In the genomic region with DNA sequence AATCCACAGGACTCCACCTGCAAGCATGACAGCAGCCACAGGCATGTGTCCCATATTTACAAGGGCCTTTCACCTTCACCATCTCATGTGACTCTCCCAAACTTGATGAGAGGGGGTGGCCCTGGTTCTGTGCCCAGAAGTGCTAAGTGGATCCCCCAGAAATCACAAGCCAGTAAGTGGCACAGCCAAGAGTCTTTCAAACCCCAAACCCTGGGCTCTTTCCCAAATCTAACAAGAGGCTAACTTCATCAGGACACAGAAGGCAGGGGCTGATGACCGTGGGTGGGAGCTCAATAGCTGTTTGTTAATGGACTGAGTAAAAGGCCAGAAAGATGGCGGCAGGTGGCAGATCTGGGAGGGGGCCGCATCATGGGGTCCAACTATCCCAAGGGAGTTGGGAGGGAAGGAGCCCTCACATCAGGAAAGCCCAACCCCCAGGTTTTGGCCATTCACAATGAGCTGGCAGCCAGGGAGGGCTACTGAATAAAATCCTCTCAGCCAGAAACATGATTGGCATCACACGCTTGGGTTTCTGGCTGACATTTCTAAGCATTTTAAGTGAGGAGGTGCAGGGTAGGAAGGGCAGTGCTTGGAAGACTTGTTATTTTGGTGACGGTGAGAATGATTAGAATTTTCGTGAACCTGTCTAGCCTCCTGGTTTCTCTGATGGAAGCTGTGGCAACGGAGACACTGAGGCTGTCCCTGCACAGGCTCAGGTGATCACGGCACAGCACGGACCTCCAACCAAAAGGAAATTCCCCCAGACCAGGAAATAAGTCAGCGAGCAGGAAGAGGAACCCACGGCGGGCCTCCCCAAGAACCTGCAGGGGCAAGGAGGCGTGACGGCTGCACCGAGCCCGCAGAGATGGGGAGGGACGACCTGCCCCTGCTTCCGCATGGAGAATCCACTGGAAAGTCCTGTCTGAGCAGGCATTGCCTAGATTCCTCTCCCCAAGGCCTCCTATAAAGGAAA, we compare ENCODE assay signal across 7 cellular contexts.
DNase-seq lines count a peak whose midpoint lies in the region; ATAC-seq and TF ChIP-seq lines count a peak whose summit lies in the region.

No MANE protein-coding gene starts in this region.

- intact Hi-C loops in right lobe of liver (cut with DNase I) = no loop called here

- H3K4me1 ChIP-seq in right lobe of liver = no peaks in the 10 kb centered on the region

- WGBS in right lobe of liver (ENCODE audit: insufficient coverage, low coverage, low lambda C conversion rate, missing lambda C conversion rate) = 78% methylated on average over 10 of the region's 18 CpGs

- H3K4me3 ChIP-seq in right lobe of liver = no peak overlapping the region

- TF ChIP-seq POLR2A in right lobe of liver (IDR thresholded peaks at IDR 0.05) = no peak

- no peaks in the 10 kb centered on the region for H3K27me3 ChIP-seq in right lobe of liver

- TF ChIP-seq CTCF in right lobe of liver (IDR thresholded peaks at IDR 0.05) = no peak

- no peaks in the 10 kb centered on the region for H3K9me3 ChIP-seq in right lobe of liver

- DNase-seq in stimulated activated CD8-positive, alpha-beta memory T cell treated with anti-CD3 and anti-CD28 coated beads, Interleukin-4, amount 100 ng/mL, for 48 hours = peak; percentile 37
- no peak for DNase-seq in T-helper 9 cell
- no peak for DNase-seq in NCI-H1694 (lab: John Stamatoyannopoulos, UW)
- DNase-seq in right lobe of liver = no peak

- H3K27ac ChIP-seq in cingulate gyrus (ENCODE audit: low read depth, low read length) (peak overlapping the region; percentile 73), right lobe of liver (no peak overlapping the region)

- peak; percentile 30 for ATAC-seq in GM19438 (IDR thresholded peaks at IDR 0.05; ENCODE audit: low read depth, unreplicated experiment)
- ATAC-seq in HG03175 (IDR thresholded peaks at IDR 0.05; ENCODE audit: unreplicated experiment) = peak; percentile 22
- no peak for ATAC-seq in right lobe of liver

- peaks cover 0 to 13% (median 0%) of the 10 kb centered on the region in 4 donors for H3K36me3 ChIP-seq in right lobe of liver

Comparison
In these comparisons a context has a peak if more than half of its experiments do, and no peak if none do; other contexts are left out.
1. ATAC-seq: peak in GM19438 (single experiment) and HG03175 (single experiment); none in right lobe of liver (0 of 4).